Comparison of ENCODE assay signal across 8 cellular contexts in the genomic region with DNA sequence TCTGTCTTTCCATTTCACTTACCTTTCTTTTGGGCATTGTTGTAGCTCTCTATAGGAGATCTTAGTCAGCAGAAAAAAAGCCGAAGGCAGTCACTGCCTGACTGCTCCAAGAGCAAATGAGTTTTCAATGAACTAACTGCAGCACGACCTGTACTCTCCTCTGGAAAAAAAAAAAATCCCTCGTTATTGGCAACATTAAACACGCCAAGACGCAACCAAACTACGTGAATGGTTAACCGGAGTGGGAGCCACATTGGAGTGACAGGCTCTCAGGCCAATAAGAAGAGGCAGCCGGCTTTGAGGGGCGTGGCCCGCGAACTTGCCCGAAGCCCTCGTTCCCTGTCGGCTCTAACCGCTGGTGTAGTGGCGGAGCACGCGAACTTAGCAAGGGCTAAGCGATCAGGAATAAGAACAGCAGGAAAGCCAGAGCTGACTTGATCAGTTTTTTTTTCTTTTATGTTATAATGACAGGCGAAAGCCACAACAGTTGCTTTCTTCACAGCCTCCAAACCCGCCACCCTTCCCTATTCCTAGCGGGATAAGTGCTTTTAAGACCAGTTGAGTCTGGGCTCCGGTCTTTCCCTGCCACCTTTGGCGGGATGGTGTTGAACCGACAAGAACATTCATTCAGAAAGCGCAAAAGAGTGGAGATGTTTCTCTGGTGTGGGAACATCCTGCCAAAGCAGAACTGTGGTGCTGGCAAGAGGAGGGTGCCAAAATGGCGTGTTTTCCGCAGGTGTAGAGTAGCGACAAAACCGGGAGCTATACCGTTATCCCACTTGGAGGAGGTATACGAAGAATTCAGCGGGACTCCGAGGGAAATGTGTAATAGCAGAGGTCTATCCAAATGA.
DNase-seq lines count a peak whose midpoint lies in the region; ATAC-seq and TF ChIP-seq lines count a peak whose summit lies in the region.

No MANE protein-coding gene starts in this region.

- H3K9me2 ChIP-seq in GM23248 (ENCODE audit: insufficient read depth) (no peaks in the 10 kb centered on the region), Karpas-422 (replicated peaks; ENCODE audit: insufficient read depth, low read length) (no peaks in the 10 kb centered on the region)

- H4K20me1 ChIP-seq in GM23248 (ENCODE audit: insufficient read depth) (no peaks in the 10 kb centered on the region), Karpas-422 (ENCODE audit: insufficient read depth, low read depth, low read length) (no peaks in the 10 kb centered on the region)

- H3K27ac ChIP-seq in GM23248 (no peak overlapping the region), Karpas-422 (ENCODE audit: low read length) (0 out of 2 replicates have a peak overlapping the region, but pooled peaks have one; percentile 1), thymus (ENCODE audit: low read depth) (no peak overlapping the region)

- H3K36me3 ChIP-seq in GM23248 (ENCODE audit: low read depth) (no peaks in the 10 kb centered on the region), Karpas-422 (ENCODE audit: insufficient read depth, low read length) (no peaks in the 10 kb centered on the region), thymus (ENCODE audit: control insufficient read depth, insufficient read depth) (no peaks in the 10 kb centered on the region)

- no peaks in the 10 kb centered on the region for H3K27me3 Mint-ChIP-seq in activated naive CD8-positive, alpha-beta T cell treated with anti-CD3 and anti-CD28 coated beads for 36 hours
- H3K27me3 Mint-ChIP-seq in osteocyte (ENCODE audit: unreplicated experiment) = peaks cover 15% of the 10 kb centered on the region

- H3K4me1 Mint-ChIP-seq in activated naive CD8-positive, alpha-beta T cell treated with anti-CD3 and anti-CD28 coated beads for 36 hours = peaks cover 3% of the 10 kb centered on the region
- H3K4me1 Mint-ChIP-seq in osteocyte (ENCODE audit: unreplicated experiment) = peaks cover 8% of the 10 kb centered on the region

- intact Hi-C loops in Right ventricle myocardium superior (cut with DNase I) = no loop called here

- peak; percentile 87 for DNase-seq in EL
- DNase-seq in GM23248 = peak; percentile 88
- peak; percentile 95 for DNase-seq in Karpas-422
- peak; percentile 61 for DNase-seq in SKM-1 (lab: John Stamatoyannopoulos, UW; ENCODE audit: unreplicated experiment)
- peak; percentile 84 for DNase-seq in activated naive CD8-positive, alpha-beta T cell treated with anti-CD3 and anti-CD28 coated beads for 36 hours
- DNase-seq in Right ventricle myocardium superior = peak; percentile 93
- peak; percentile 95 for DNase-seq in osteocyte (ENCODE audit: extremely low spot score, unreplicated experiment)

- no peaks in the 10 kb centered on the region for H3K9me3 Mint-ChIP-seq in activated naive CD8-positive, alpha-beta T cell treated with anti-CD3 and anti-CD28 coated beads for 36 hours
- H3K9me3 Mint-ChIP-seq in osteocyte (ENCODE audit: unreplicated experiment) = no peaks in the 10 kb centered on the region

- no peak for TF ChIP-seq CTCF in osteocyte (IDR thresholded peaks at IDR 0.05)

- peak overlapping the region; percentile 95 for H3K4me3 Mint-ChIP-seq in activated naive CD8-positive, alpha-beta T cell treated with anti-CD3 and anti-CD28 coated beads for 36 hours
- peak overlapping the region; percentile 89 for H3K4me3 Mint-ChIP-seq in osteocyte (ENCODE audit: unreplicated experiment)

- H3K27me3 ChIP-seq in GM23248 (replicated peaks; ENCODE audit: insufficient read depth) = no peaks in the 10 kb centered on the region
- no peaks in the 10 kb centered on the region for H3K27me3 ChIP-seq in Karpas-422 (ENCODE audit: low read length)
- H3K27me3 ChIP-seq in thymus (ENCODE audit: control insufficient read depth, insufficient read depth) = no peaks in the 10 kb centered on the region

- peak overlapping the region; percentile 95 for H3K4me2 ChIP-seq in GM23248 (ENCODE audit: unreplicated experiment)
- H3K4me2 ChIP-seq in Karpas-422 (ENCODE audit: low read depth, low read length, poor library complexity, severe bottlenecking) = peak overlapping the region; percentile 75

- no peaks in the 10 kb centered on the region for H3K4me1 ChIP-seq in GM23248 (ENCODE audit: insufficient read depth)
- H3K4me1 ChIP-seq in Karpas-422 (ENCODE audit: low read length) = peaks cover 13% of the 10 kb centered on the region
- H3K4me1 ChIP-seq in thymus (ENCODE audit: control insufficient read depth, insufficient read depth, low read length) = no peaks in the 10 kb centered on the region

- 3% methylated on average over 24 to 31 of the region's 34 CpGs for WGBS in GM23248 (ENCODE audit: low coverage in 1 of 2, low lambda C conversion rate in 2 of 2, missing lambda C conversion rate in 2 of 2), 2 experiments
- under 1% methylated on average over 34 of the region's 34 CpGs for WGBS in thymus

- no peaks in the 10 kb centered on the region for H3F3A ChIP-seq in GM23248 (ENCODE audit: insufficient read depth)

- H3K9ac ChIP-seq in GM23248 = peak overlapping the region; percentile 59
- peak overlapping the region; percentile 59 for H3K9ac ChIP-seq in Karpas-422 (ENCODE audit: low read length)

- H3K79me2 ChIP-seq in GM23248 (ENCODE audit: insufficient read depth) (no peaks in the 10 kb centered on the region), Karpas-422 (ENCODE audit: low read length) (no peaks in the 10 kb centered on the region)

- ATAC-seq in Right ventricle myocardium superior (ENCODE audit: poor library complexity) = peak; percentile 99

- H2AFZ ChIP-seq in GM23248 = peak overlapping the region; percentile 98
- H2AFZ ChIP-seq in Karpas-422 (ENCODE audit: low read length) = peak overlapping the region; percentile 59

- H3K9me3 ChIP-seq in GM23248 (ENCODE audit: low read depth) = no peaks in the 10 kb centered on the region
- no peaks in the 10 kb centered on the region for H3K9me3 ChIP-seq in Karpas-422 (ENCODE audit: low read length)
- no peaks in the 10 kb centered on the region for H3K9me3 ChIP-seq in thymus (ENCODE audit: control insufficient read depth)

- peak overlapping the region; percentile 81 for H3K4me3 ChIP-seq in GM23248
- peak overlapping the region; percentile 62 for H3K4me3 ChIP-seq in Karpas-422 (ENCODE audit: low read length)
- H3K4me3 ChIP-seq in thymus (ENCODE audit: low read length) = peak overlapping the region; percentile 59

- peak overlapping the region; percentile 82 for H3K27ac Mint-ChIP-seq in activated naive CD8-positive, alpha-beta T cell treated with anti-CD3 and anti-CD28 coated beads for 36 hours
- H3K27ac Mint-ChIP-seq in osteocyte (ENCODE audit: unreplicated experiment) = peak overlapping the region; percentile 84

- H3K36me3 Mint-ChIP-seq in activated naive CD8-positive, alpha-beta T cell treated with anti-CD3 and anti-CD28 coated beads for 36 hours = no peaks in the 10 kb centered on the region
- no peaks in the 10 kb centered on the region for H3K36me3 Mint-ChIP-seq in osteocyte (ENCODE audit: unreplicated experiment)

- in situ Hi-C loops in GM23248 (cut with MboI) = no loop called here
